ENCODE assay signal across 8 cellular contexts in genomic region chr3:75192065-75192658, GRCh38.
DNase-seq lines count a peak whose midpoint lies in the region; ATAC-seq and TF ChIP-seq lines count a peak whose summit lies in the region.

No MANE protein-coding gene starts in this region.

- in situ Hi-C loops in astrocyte of the cerebellum (cut with HindIII; ENCODE audit: low sequenced_read_pairs), result no loop called here

- no peaks in the 10 kb centered on the region for H3K4me1 ChIP-seq in left lung

- H3K4me3 ChIP-seq in astrocyte of the cerebellum (ENCODE audit: low read depth, low read length) (no peak overlapping the region), left lung (no peak overlapping the region)

- TF ChIP-seq CTCF in C4-2B (conservative IDR thresholded peaks at IDR 0.05) (peak; percentile 90), astrocyte of the cerebellum (IDR thresholded peaks at IDR 0.05; ENCODE audit: low read depth, low read length, missing control alignments) (peak; percentile 91), left lung (IDR thresholded peaks at IDR 0.05) (peak; percentile 70 to 84)

- H3K27me3 ChIP-seq in left lung, result no peaks in the 10 kb centered on the region

- ATAC-seq in GM18519 (IDR thresholded peaks at IDR 0.05; ENCODE audit: low FRiP score, unreplicated experiment) (peak; percentile 78), HG03521 (IDR thresholded peaks at IDR 0.05; ENCODE audit: unreplicated experiment) (peak; percentile 56), left lung (peak; percentile 73)

- DNase-seq in SKM-1 (lab: John Stamatoyannopoulos, UW; ENCODE audit: unreplicated experiment) (peak; percentile 44), astrocyte of the cerebellum (ENCODE audit: low read depth) (peak; percentile 8), left lung (no peak), NCI-H1048 (lab: John Stamatoyannopoulos, UW) (no peak)
- peak; percentile 72 for DNase-seq in stimulated activated CD8-positive, alpha-beta memory T cell treated with anti-CD3 and anti-CD28 coated beads, Interleukin-4, amount 100 ng/mL, for 48 hours

- no peaks in the 10 kb centered on the region for H3K36me3 ChIP-seq in left lung

- H3K27ac ChIP-seq in C4-2B (no peak overlapping the region), left lung (no peak overlapping the region)

- intact Hi-C loops in left lung (cut with DNase I), result no loop called here

- H3K9me3 ChIP-seq in left lung, result no peaks in the 10 kb centered on the region

Comparison
In these comparisons a context has a peak if more than half of its experiments do, and no peak if none do; other contexts are left out.
1. DNase-seq: peak in SKM-1 (single experiment), astrocyte of the cerebellum (single experiment) and stimulated activated CD8-positive, alpha-beta memory T cell treated with anti-CD3 and anti-CD28 coated beads, Interleukin-4, amount 100 ng/mL, for 48 hours (single experiment); none in left lung (0 of 2) and NCI-H1048 (single experiment).
2. Peak in every context shown above with its lines, with median percentiles within 50 percentile points of each other: CTCF ChIP-seq and ATAC-seq.